Comparison of ENCODE assay signal across 8 cellular contexts in the genomic region with DNA sequence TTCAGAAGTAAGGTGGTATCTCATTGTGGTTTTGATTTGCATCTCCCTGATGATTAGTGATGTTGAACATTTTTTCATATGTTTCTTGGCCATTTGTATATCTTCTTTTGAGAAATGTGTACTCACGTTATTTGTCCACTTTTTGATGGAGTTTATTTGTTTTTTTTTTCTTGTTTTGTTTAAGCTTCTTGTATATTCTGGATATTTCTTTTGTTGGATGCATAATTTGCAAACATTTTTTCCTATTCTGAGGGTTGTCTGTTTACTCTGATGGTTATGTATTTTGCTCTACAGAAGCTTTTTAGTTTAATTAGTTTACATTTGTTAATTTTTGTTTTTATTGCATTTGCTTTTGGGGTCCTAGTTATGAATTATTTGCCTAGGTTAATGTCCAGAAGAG.
"Had no signal": no experiment of that assay in that cellular context is flagged by ENCODE, and none has a peak within 500 bp of the region (broad histone marks: within the 10 kb centered on the region; RNA-seq: fewer than 3 reads in every experiment).

No MANE protein-coding gene starts in this region.

- FAIRE-seq: G401.6, GM12878, GM12891, GM12892, GM18507, GM19239 had no signal

- ATAC-seq: GM12878 had no signal

- DNase-seq: GDM1, GF-D8 had no signal

- H3K4me3 ChIP-seq: GM12878 had no signal
